Comparison of ENCODE assay signal across 16 cellular contexts in the genomic region with DNA sequence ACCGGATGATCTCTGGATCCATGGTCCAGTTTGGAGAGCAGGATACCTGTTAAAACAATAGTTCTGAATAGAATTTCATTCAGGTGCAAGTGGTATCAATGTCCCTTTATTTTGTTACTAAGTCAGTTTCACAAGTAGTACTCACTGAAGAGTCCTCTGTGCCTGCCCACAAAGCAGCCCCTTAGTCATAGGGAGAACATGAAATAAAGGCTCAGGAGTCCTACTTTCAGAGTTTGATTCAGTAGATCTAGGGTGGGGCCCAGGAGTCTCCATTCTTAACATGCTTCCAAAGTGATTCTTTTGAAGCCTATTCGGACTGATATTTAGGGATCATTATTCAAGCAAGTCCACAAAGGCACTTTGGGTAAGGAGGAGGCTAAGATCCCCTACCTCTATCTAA.
A peak's percentile ranks its signal among the peaks of the same experiment; 100 is the strongest.
DNase-seq lines count a peak whose midpoint lies in the region; ATAC-seq and TF ChIP-seq lines count a peak whose summit lies in the region.
"Had no signal": no experiment of that assay in that cellular context is flagged by ENCODE, and none has a peak within 500 bp of the region (broad histone marks: within the 10 kb centered on the region; RNA-seq: fewer than 3 reads in every experiment).

No MANE protein-coding gene starts in this region.

- no peak overlapping the region for H3K9ac ChIP-seq in GM23248

- in situ Hi-C loops in GM23248 (cut with MboI) = no loop called here

- H3K4me3 ChIP-seq in GM23248 = no peak overlapping the region

- H3K4me3 Mint-ChIP-seq in activated CD4-positive, alpha-beta T cell treated with anti-CD3 and anti-CD28 coated beads for 36 hours = no peak overlapping the region
- H3K4me3 Mint-ChIP-seq in naive thymus-derived CD8-positive, alpha-beta T cell = no peak overlapping the region
- H3K4me3 Mint-ChIP-seq: CD14-positive monocyte; CD8-positive, alpha-beta T cell; HFFc6 had no signal

- H2AFZ ChIP-seq in GM23248 = no peak overlapping the region

- H3K9me2 ChIP-seq in GM23248 (ENCODE audit: insufficient read depth) = no peaks in the 10 kb centered on the region

- TF ChIP-seq CTCF in foreskin keratinocyte (conservative IDR thresholded peaks at IDR 0.05) = no peak

- H3K27ac ChIP-seq in GM23248 (no peak overlapping the region), foreskin keratinocyte (no peak overlapping the region)
- H3K27ac ChIP-seq: 22Rv1 had no signal

- no peak overlapping the region for H3K27ac Mint-ChIP-seq in activated CD4-positive, alpha-beta T cell treated with anti-CD3 and anti-CD28 coated beads for 36 hours
- no peak overlapping the region for H3K27ac Mint-ChIP-seq in naive thymus-derived CD8-positive, alpha-beta T cell
- H3K27ac Mint-ChIP-seq: CD14-positive monocyte; CD8-positive, alpha-beta T cell; HFFc6 had no signal

- no peaks in the 10 kb centered on the region for H3K9me3 Mint-ChIP-seq in activated CD4-positive, alpha-beta T cell treated with anti-CD3 and anti-CD28 coated beads for 36 hours (ENCODE audit: low read depth)
- H3K9me3 Mint-ChIP-seq in naive thymus-derived CD8-positive, alpha-beta T cell = no peaks in the 10 kb centered on the region
- H3K9me3 Mint-ChIP-seq: CD14-positive monocyte; CD8-positive, alpha-beta T cell; HFFc6 had no signal

- no peaks in the 10 kb centered on the region for H3K9me3 ChIP-seq in GM23248 (ENCODE audit: low read depth)

- no peak for DNase-seq in activated CD4-positive, alpha-beta T cell treated with anti-CD3 and anti-CD28 coated beads for 36 hours
- DNase-seq in activated CD4-positive, alpha-beta T cell treated with anti-CD3 and anti-CD28 coated beads for 4 hours = no peak
- DNase-seq in GM23248 = peak; percentile 30
- peak in 1 of 2 donors; percentile 52 for DNase-seq in foreskin keratinocyte
- no peak for DNase-seq in stimulated activated naive CD8-positive, alpha-beta T cell treated with anti-CD3 and anti-CD28 coated beads, Interleukin-15, Interleukin-2, amounts not matched to agents 100 U/mL and 50 U/mL, for 24 hours
- no peak for DNase-seq in DMS 273 treated with DMSO at 0.1 percent for 48 hours (lab: John Stamatoyannopoulos, UW)
- no peak for DNase-seq in naive thymus-derived CD8-positive, alpha-beta T cell
- DNase-seq: CD8-positive, alpha-beta T cell; COR-L47; DND-41; GF-D8; HCEC 1CT; HFFc6 had no signal

- H3K36me3 Mint-ChIP-seq in activated CD4-positive, alpha-beta T cell treated with anti-CD3 and anti-CD28 coated beads for 36 hours (ENCODE audit: low read depth) = peaks cover 37% of the 10 kb centered on the region
- H3K36me3 Mint-ChIP-seq in naive thymus-derived CD8-positive, alpha-beta T cell = peaks cover 4 to 90% (median 50%) of the 10 kb centered on the region in 3 donors

- CTCF ChIA-PET in activated CD4-positive, alpha-beta T cell treated with anti-CD3 and anti-CD28 coated beads for 36 hours (lab: Charles Lee) = no interaction called here

- ATAC-seq in activated CD4-positive, alpha-beta T cell treated with anti-CD3 and anti-CD28 coated beads for 36 hours = peak; percentile 82
- peak; percentile 48 for ATAC-seq in foreskin keratinocyte
- ATAC-seq in stimulated activated naive CD8-positive, alpha-beta T cell treated with anti-CD3 and anti-CD28 coated beads, Interleukin-15, Interleukin-2, amounts not matched to agents 100 U/mL and 50 U/mL, for 24 hours = peak; percentile 38
- ATAC-seq in naive thymus-derived CD8-positive, alpha-beta T cell = no peak
- ATAC-seq: CD8-positive, alpha-beta T cell; HepG2 had no signal

- peaks cover 88% of the 10 kb centered on the region for H3K36me3 ChIP-seq in GM23248 (ENCODE audit: low read depth)

- no peaks in the 10 kb centered on the region for H3K27me3 Mint-ChIP-seq in activated CD4-positive, alpha-beta T cell treated with anti-CD3 and anti-CD28 coated beads for 36 hours
- H3K27me3 Mint-ChIP-seq in naive thymus-derived CD8-positive, alpha-beta T cell = no peaks in the 10 kb centered on the region

- POLR2A ChIA-PET in activated CD4-positive, alpha-beta T cell treated with anti-CD3 and anti-CD28 coated beads for 36 hours (lab: Charles Lee) = no interaction called here
- POLR2A ChIA-PET in naive thymus-derived CD8-positive, alpha-beta T cell (lab: Charles Lee) = no interaction called here

- H3K79me2 ChIP-seq in GM23248 (ENCODE audit: insufficient read depth) = 0 out of 2 replicates have a peak, but pooled peaks cover 4% of the 10 kb centered on the region

- H3K4me2 ChIP-seq in GM23248 (ENCODE audit: unreplicated experiment) = no peak overlapping the region

- WGBS in GM23248 (ENCODE audit: low coverage in 1 of 2, low lambda C conversion rate in 2 of 2, missing lambda C conversion rate in 2 of 2), 2 experiments = 93 to 97% methylated on average over 2 of the region's 2 CpGs

- no peaks in the 10 kb centered on the region for H3K27me3 ChIP-seq in GM23248 (replicated peaks; ENCODE audit: insufficient read depth)
- H3K27me3 ChIP-seq in foreskin keratinocyte = no peaks in the 10 kb centered on the region

- H4K20me1 ChIP-seq in GM23248 (ENCODE audit: insufficient read depth) = no peaks in the 10 kb centered on the region

- H3F3A ChIP-seq in GM23248 (ENCODE audit: insufficient read depth) = no peaks in the 10 kb centered on the region

- H3K4me1 Mint-ChIP-seq in activated CD4-positive, alpha-beta T cell treated with anti-CD3 and anti-CD28 coated beads for 36 hours = peaks cover 15% of the 10 kb centered on the region
- no peaks in the 10 kb centered on the region for H3K4me1 Mint-ChIP-seq in naive thymus-derived CD8-positive, alpha-beta T cell
- H3K4me1 Mint-ChIP-seq: CD14-positive monocyte had no signal

- intact Hi-C loops in activated CD4-positive, alpha-beta T cell treated with anti-CD3 and anti-CD28 coated beads for 36 hours (cut with DNase I, micrococcal nuclease) = no loop called here

- H3K4me1 ChIP-seq in GM23248 (ENCODE audit: insufficient read depth) (no peaks in the 10 kb centered on the region), foreskin keratinocyte (no peaks in the 10 kb centered on the region)

Comparison
In these comparisons a context has a peak if more than half of its experiments do, and no peak if none do; other contexts are left out.
1. ATAC-seq: peak in activated CD4-positive, alpha-beta T cell treated with anti-CD3 and anti-CD28 coated beads for 36 hours (single experiment), foreskin keratinocyte (single experiment) and stimulated activated naive CD8-positive, alpha-beta T cell treated with anti-CD3 and anti-CD28 coated beads, Interleukin-15, Interleukin-2, amounts not matched to agents 100 U/mL and 50 U/mL, for 24 hours (single experiment); none in naive thymus-derived CD8-positive, alpha-beta T cell (0 of 2).